32 cellular contexts compared by ENCODE assay signal in genomic region chr1:168295715-168296114, GRCh38.
"Had no signal": no experiment of that assay in that cellular context is flagged by ENCODE, and none has a peak within 500 bp of the region (broad histone marks: within the 10 kb centered on the region; RNA-seq: fewer than 3 reads in every experiment).

No MANE protein-coding gene starts in this region.

- ATAC-seq: activated CD8-positive, alpha-beta memory T cell treated with anti-CD3 and anti-CD28 coated beads, Interleukin-2, amount 10 ng/mL, durations not matched to agents 7 days and 5 days; activated CD8-positive, alpha-beta T cell treated with anti-CD3 and anti-CD28 coated beads, Interleukin-2, amount 10 ng/mL, durations not matched to agents 7 days and 5 days; activated naive CD8-positive, alpha-beta T cell treated with anti-CD3 and anti-CD28 coated beads, Interleukin-2, amount 50 U/mL, for 24 hours had no signal

- H3K9me3 Mint-ChIP-seq: activated B cell treated with CpG ODN at 0.5 μM for 24 hours; activated CD4-positive, alpha-beta memory T cell treated with anti-CD3 and anti-CD28 coated beads, Interleukin-2, amount 10 ng/mL, durations not matched to agents 7 days and 5 days; activated CD4-positive, alpha-beta T cell treated with anti-CD3 and anti-CD28 coated beads, Interleukin-2, amount 10 ng/mL, durations not matched to agents 7 days and 5 days; activated naive CD4-positive, alpha-beta T cell treated with anti-CD3 and anti-CD28 coated beads, Interleukin-2, amount 10 ng/mL, durations not matched to agents 7 days and 5 days; activated naive CD4-positive, alpha-beta T cell treated with anti-CD3 and anti-CD28 coated beads, Interleukin-2, amount 50 U/mL, for 24 hours; activated naive CD8-positive, alpha-beta T cell treated with anti-CD3 and anti-CD28 coated beads, Interleukin-2, amount 10 ng/mL, durations not matched to agents 7 days and 5 days; activated naive CD8-positive, alpha-beta T cell treated with anti-CD3 and anti-CD28 coated beads, Interleukin-2, amount 50 U/mL, for 24 hours; activated T-cell treated with anti-CD3 and anti-CD28 coated beads, Interleukin-2, amount 50 U/mL, for 24 hours; activated T-helper 2 cell treated with anti-CD3 and anti-CD28 coated beads, Interferon-gamma antibody, Interleukin-2, Interleukin-4, amounts not matched to agents 10 μg/mL and 5 μg/mL and 100 μg/mL, durations not matched to agents 14 hours and 24 hours and 36 hours; brain; T-helper 1 cell treated with Interleukin-12 subunit alpha and Interleukin-12 subunit beta and Interleukin-4 antibody, amounts not matched to agents 30 μg/mL and 1 μg/mL, for 36 hours; T-helper 2 cell treated with Interferon-gamma antibody and Interleukin-4, amounts not matched to agents 5 μg/mL and 100 μg/mL, for 36 hours had no signal

- H3K4me3 ChIP-seq: ascending aorta had no signal

- H3K4me1 ChIP-seq: ascending aorta had no signal

- H3K27ac ChIP-seq: ascending aorta, VCaP had no signal

- H3K27me3 Mint-ChIP-seq: activated B cell treated with CpG ODN at 0.5 μM for 24 hours; activated CD4-positive, alpha-beta memory T cell treated with anti-CD3 and anti-CD28 coated beads, Interleukin-2, amount 10 ng/mL, durations not matched to agents 7 days and 5 days; activated CD4-positive, alpha-beta T cell treated with anti-CD3 and anti-CD28 coated beads, Interleukin-2, amount 10 ng/mL, durations not matched to agents 7 days and 5 days; activated CD8-positive, alpha-beta memory T cell treated with anti-CD3 and anti-CD28 coated beads, Interleukin-2, amount 10 ng/mL, durations not matched to agents 7 days and 5 days; activated naive CD4-positive, alpha-beta T cell treated with anti-CD3 and anti-CD28 coated beads, Interleukin-2, amount 10 ng/mL, durations not matched to agents 7 days and 5 days; activated naive CD4-positive, alpha-beta T cell treated with anti-CD3 and anti-CD28 coated beads, Interleukin-2, amount 50 U/mL, for 24 hours; activated naive CD8-positive, alpha-beta T cell; activated naive CD8-positive, alpha-beta T cell treated with anti-CD3 and anti-CD28 coated beads, Interleukin-2, amount 10 ng/mL, durations not matched to agents 7 days and 5 days; activated naive CD8-positive, alpha-beta T cell treated with anti-CD3 and anti-CD28 coated beads, Interleukin-2, amount 50 U/mL, for 24 hours; activated T-cell treated with anti-CD3 and anti-CD28 coated beads, Interleukin-2, amount 50 U/mL, for 24 hours; brain had no signal

- H3K27me3 ChIP-seq: ascending aorta had no signal

- DNase-seq: activated B cell treated with CpG ODN at 0.5 μM for 24 hours; activated CD4-positive, alpha-beta memory T cell treated with anti-CD3 and anti-CD28 coated beads, Interleukin-2, amount 10 ng/mL, durations not matched to agents 7 days and 5 days; activated CD4-positive, alpha-beta T cell treated with anti-CD3 and anti-CD28 coated beads for 4 hours; activated CD4-positive, alpha-beta T cell treated with anti-CD3 and anti-CD28 coated beads, Interleukin-2, amount 10 ng/mL, durations not matched to agents 7 days and 5 days; activated CD4-positive, alpha-beta T cell treated with anti-CD3 and anti-CD28 coated beads, Interleukin-2, amount 50 U/mL, for 48 hours; activated CD4-positive, CD25-positive, alpha-beta regulatory T cell treated with anti-CD3 and anti-CD28 coated beads, Interleukin-2, amount 50 U/mL, for 72 hours; activated CD8-positive, alpha-beta memory T cell treated with anti-CD3 and anti-CD28 coated beads for 24 hours; activated CD8-positive, alpha-beta memory T cell treated with anti-CD3 and anti-CD28 coated beads, Interleukin-2, amount 10 ng/mL, durations not matched to agents 7 days and 5 days; activated CD8-positive, alpha-beta memory T cell treated with anti-CD3 and anti-CD28 coated beads, Interleukin-2, amount 50 U/mL, for 48 hours; activated CD8-positive, alpha-beta T cell treated with anti-CD3 and anti-CD28 coated beads, Interleukin-2, amount 10 ng/mL, durations not matched to agents 7 days and 5 days; activated effector memory CD4-positive, alpha-beta T cell treated with Interleukin-2 at 50 U/mL for 16 hours; activated gamma-delta T cell; activated naive CD4-positive, alpha-beta T cell treated with anti-CD3 and anti-CD28 coated beads, Interleukin-2, amount 10 ng/mL, durations not matched to agents 7 days and 5 days; activated naive CD4-positive, alpha-beta T cell treated with Interleukin-2 at 50 U/mL for 16 hours; activated naive CD8-positive, alpha-beta T cell treated with anti-CD3 and anti-CD28 coated beads, Interleukin-2, amount 10 ng/mL, durations not matched to agents 7 days and 5 days; activated naive CD8-positive, alpha-beta T cell treated with anti-CD3 and anti-CD28 coated beads, Interleukin-2, amount 50 U/mL, for 24 hours; activated T-cell treated with anti-CD3 and anti-CD28 coated beads, Interleukin-2, amount 50 U/mL, for 24 hours; activated T-cell treated with anti-CD3 and anti-CD28 coated beads, Interleukin-2, amount 50 U/mL, for 48 hours; amygdala; anterior cingulate cortex; central memory CD4-positive, alpha-beta T cell; T-helper 2 cell; T-helper 9 cell had no signal

- H3K27ac Mint-ChIP-seq: activated B cell treated with CpG ODN at 0.5 μM for 24 hours; activated CD4-positive, alpha-beta memory T cell treated with anti-CD3 and anti-CD28 coated beads, Interleukin-2, amount 10 ng/mL, durations not matched to agents 7 days and 5 days; activated CD4-positive, alpha-beta T cell treated with anti-CD3 and anti-CD28 coated beads, Interleukin-2, amount 10 ng/mL, durations not matched to agents 7 days and 5 days; activated CD8-positive, alpha-beta memory T cell treated with anti-CD3 and anti-CD28 coated beads, Interleukin-2, amount 10 ng/mL, durations not matched to agents 7 days and 5 days; activated CD8-positive, alpha-beta T cell treated with anti-CD3 and anti-CD28 coated beads, Interleukin-2, amount 10 ng/mL, durations not matched to agents 7 days and 5 days; activated naive CD4-positive, alpha-beta T cell treated with anti-CD3 and anti-CD28 coated beads, Interleukin-2, amount 10 ng/mL, durations not matched to agents 7 days and 5 days; activated naive CD4-positive, alpha-beta T cell treated with anti-CD3 and anti-CD28 coated beads, Interleukin-2, amount 50 U/mL, for 24 hours; activated naive CD8-positive, alpha-beta T cell; activated naive CD8-positive, alpha-beta T cell treated with anti-CD3 and anti-CD28 coated beads, Interleukin-2, amount 10 ng/mL, durations not matched to agents 7 days and 5 days; activated naive CD8-positive, alpha-beta T cell treated with anti-CD3 and anti-CD28 coated beads, Interleukin-2, amount 50 U/mL, for 24 hours; activated T-cell treated with anti-CD3 and anti-CD28 coated beads, Interleukin-2, amount 50 U/mL, for 24 hours; activated T-helper 2 cell treated with anti-CD3 and anti-CD28 coated beads, Interferon-gamma antibody, Interleukin-2, Interleukin-4, amounts not matched to agents 10 μg/mL and 5 μg/mL and 100 μg/mL, durations not matched to agents 14 hours and 24 hours and 36 hours; brain; T-helper 1 cell treated with Interleukin-12 subunit alpha and Interleukin-12 subunit beta and Interleukin-4 antibody, amounts not matched to agents 30 μg/mL and 1 μg/mL, for 36 hours; T-helper 2 cell treated with Interferon-gamma antibody and Interleukin-4, amounts not matched to agents 5 μg/mL and 100 μg/mL, for 36 hours had no signal

- H3K36me3 Mint-ChIP-seq: activated naive CD4-positive, alpha-beta T cell treated with anti-CD3 and anti-CD28 coated beads, Interleukin-2, amount 10 ng/mL, durations not matched to agents 7 days and 5 days; activated naive CD8-positive, alpha-beta T cell treated with anti-CD3 and anti-CD28 coated beads, Interleukin-2, amount 10 ng/mL, durations not matched to agents 7 days and 5 days; brain had no signal

- H3K9me3 ChIP-seq: ascending aorta had no signal

- H3K4me3 Mint-ChIP-seq: activated B cell treated with CpG ODN at 0.5 μM for 24 hours; activated CD4-positive, alpha-beta memory T cell treated with anti-CD3 and anti-CD28 coated beads, Interleukin-2, amount 10 ng/mL, durations not matched to agents 7 days and 5 days; activated CD4-positive, alpha-beta T cell treated with anti-CD3 and anti-CD28 coated beads, Interleukin-2, amount 10 ng/mL, durations not matched to agents 7 days and 5 days; activated CD8-positive, alpha-beta memory T cell treated with anti-CD3 and anti-CD28 coated beads, Interleukin-2, amount 10 ng/mL, durations not matched to agents 7 days and 5 days; activated CD8-positive, alpha-beta T cell treated with anti-CD3 and anti-CD28 coated beads, Interleukin-2, amount 10 ng/mL, durations not matched to agents 7 days and 5 days; activated naive CD4-positive, alpha-beta T cell treated with anti-CD3 and anti-CD28 coated beads, Interleukin-2, amount 10 ng/mL, durations not matched to agents 7 days and 5 days; activated naive CD4-positive, alpha-beta T cell treated with anti-CD3 and anti-CD28 coated beads, Interleukin-2, amount 50 U/mL, for 24 hours; activated naive CD8-positive, alpha-beta T cell; activated naive CD8-positive, alpha-beta T cell treated with anti-CD3 and anti-CD28 coated beads, Interleukin-2, amount 10 ng/mL, durations not matched to agents 7 days and 5 days; activated naive CD8-positive, alpha-beta T cell treated with anti-CD3 and anti-CD28 coated beads, Interleukin-2, amount 50 U/mL, for 24 hours; activated T-cell treated with anti-CD3 and anti-CD28 coated beads, Interleukin-2, amount 50 U/mL, for 24 hours; brain; T-helper 1 cell treated with Interleukin-12 subunit alpha and Interleukin-12 subunit beta and Interleukin-4 antibody, amounts not matched to agents 30 μg/mL and 1 μg/mL, for 36 hours; T-helper 2 cell treated with Interferon-gamma antibody and Interleukin-4, amounts not matched to agents 5 μg/mL and 100 μg/mL, for 36 hours had no signal

- FAIRE-seq: TTC549 had no signal

- H3K4me1 Mint-ChIP-seq: activated B cell treated with CpG ODN at 0.5 μM for 24 hours; activated CD4-positive, alpha-beta memory T cell treated with anti-CD3 and anti-CD28 coated beads, Interleukin-2, amount 10 ng/mL, durations not matched to agents 7 days and 5 days; activated CD4-positive, alpha-beta T cell treated with anti-CD3 and anti-CD28 coated beads, Interleukin-2, amount 10 ng/mL, durations not matched to agents 7 days and 5 days; activated naive CD4-positive, alpha-beta T cell treated with anti-CD3 and anti-CD28 coated beads, Interleukin-2, amount 10 ng/mL, durations not matched to agents 7 days and 5 days; activated naive CD4-positive, alpha-beta T cell treated with anti-CD3 and anti-CD28 coated beads, Interleukin-2, amount 50 U/mL, for 24 hours; activated naive CD8-positive, alpha-beta T cell treated with anti-CD3 and anti-CD28 coated beads, Interleukin-2, amount 10 ng/mL, durations not matched to agents 7 days and 5 days; brain had no signal
